In genomic region chr11:112292785-112293407, GRCh38 we compare ENCODE assay signal across 8 cellular contexts. TPM values are rescaled to one million over a fixed set of nuclear protein-coding genes. Genes with fewer than 3 reads are reported as not detected.
DNase-seq lines count a peak whose midpoint lies in the region; ATAC-seq and TF ChIP-seq lines count a peak whose summit lies in the region.

No MANE protein-coding gene starts in this region.

- no peaks in the 10 kb centered on the region; the same call in 1 of the 2 replicates for H3K36me3 ChIP-seq in SJSA1

- peaks cover 49% of the 10 kb centered on the region for H3K4me1 ChIP-seq in SJSA1 (replicated peaks)

- H3K9me3 ChIP-seq in SJSA1 (replicated peaks) = no peaks in the 10 kb centered on the region

- H3K4me3 ChIP-seq in HFF-Myc (replicated peaks; ENCODE audit: low read depth, low read length) = no peak overlapping the region
- H3K4me3 ChIP-seq in SJSA1 = no peak overlapping the region
- no peak overlapping the region for H3K4me3 ChIP-seq in fibroblast of the aortic adventitia (ENCODE audit: low read depth, low read length)

- H3K27me3 ChIP-seq in SJSA1 (replicated peaks) = no peaks in the 10 kb centered on the region

- DNase-seq in HFF-Myc (ENCODE audit: extremely low read depth, low read depth) = peak; percentile 36
- DNase-seq in SJSA1 (ENCODE audit: low read depth in 1 of 2, low spot score in 2 of 2) = peak; percentile 63 to 83
- DNase-seq in fibroblast of the aortic adventitia (ENCODE audit: low read depth) = peak; percentile 97
- peak; percentile 13 for DNase-seq in smooth muscle cell of the brain vasculature (ENCODE audit: low read depth, low spot score)
- DNase-seq in NCI-H524 treated with DMSO at 0.1 percent for 48 hours (lab: John Stamatoyannopoulos, UW) = no peak
- no peak for DNase-seq in COLO668 (lab: John Stamatoyannopoulos, UW; ENCODE audit: unreplicated experiment)
- DNase-seq in NCI-H1417 treated with DMSO at 0.1 percent for 48 hours (lab: John Stamatoyannopoulos, UW) = no peak

- peak overlapping the region; percentile 90 for H3K27ac ChIP-seq in SJSA1

- no peak for ATAC-seq in HG02571 (IDR thresholded peaks at IDR 0.05; ENCODE audit: unreplicated experiment)

- TF ChIP-seq CTCF in HFF-Myc (IDR thresholded peaks at IDR 0.05; ENCODE audit: low read depth, low read length, missing control alignments) (no peak), fibroblast of the aortic adventitia (IDR thresholded peaks at IDR 0.05; ENCODE audit: insufficient read depth, low read length) (no peak)

RNA-seq across cellular contexts. Expression of gene PLET1, which starts 32.2 kb away (rescaled TPM):
- not detected in 2 replicates for total RNA-seq in SJSA1 (2014; rRNA removed; shearing (Covaris generic))
- total RNA-seq in fibroblast of the aortic adventitia (ENCODE audit: low replicate concordance) = not detected in 2 replicates

Comparison
In these comparisons a context has a peak if more than half of its experiments do, and no peak if none do; other contexts are left out.
1. DNase-seq: peak in HFF-Myc (single experiment), SJSA1 (2 of 2), fibroblast of the aortic adventitia (single experiment) and smooth muscle cell of the brain vasculature (single experiment); none in NCI-H524 treated with DMSO at 0.1 percent for 48 hours (single experiment), COLO668 (single experiment) and NCI-H1417 treated with DMSO at 0.1 percent for 48 hours (single experiment).